Comparison of ENCODE assay signal across 8 cellular contexts in the genomic region with DNA sequence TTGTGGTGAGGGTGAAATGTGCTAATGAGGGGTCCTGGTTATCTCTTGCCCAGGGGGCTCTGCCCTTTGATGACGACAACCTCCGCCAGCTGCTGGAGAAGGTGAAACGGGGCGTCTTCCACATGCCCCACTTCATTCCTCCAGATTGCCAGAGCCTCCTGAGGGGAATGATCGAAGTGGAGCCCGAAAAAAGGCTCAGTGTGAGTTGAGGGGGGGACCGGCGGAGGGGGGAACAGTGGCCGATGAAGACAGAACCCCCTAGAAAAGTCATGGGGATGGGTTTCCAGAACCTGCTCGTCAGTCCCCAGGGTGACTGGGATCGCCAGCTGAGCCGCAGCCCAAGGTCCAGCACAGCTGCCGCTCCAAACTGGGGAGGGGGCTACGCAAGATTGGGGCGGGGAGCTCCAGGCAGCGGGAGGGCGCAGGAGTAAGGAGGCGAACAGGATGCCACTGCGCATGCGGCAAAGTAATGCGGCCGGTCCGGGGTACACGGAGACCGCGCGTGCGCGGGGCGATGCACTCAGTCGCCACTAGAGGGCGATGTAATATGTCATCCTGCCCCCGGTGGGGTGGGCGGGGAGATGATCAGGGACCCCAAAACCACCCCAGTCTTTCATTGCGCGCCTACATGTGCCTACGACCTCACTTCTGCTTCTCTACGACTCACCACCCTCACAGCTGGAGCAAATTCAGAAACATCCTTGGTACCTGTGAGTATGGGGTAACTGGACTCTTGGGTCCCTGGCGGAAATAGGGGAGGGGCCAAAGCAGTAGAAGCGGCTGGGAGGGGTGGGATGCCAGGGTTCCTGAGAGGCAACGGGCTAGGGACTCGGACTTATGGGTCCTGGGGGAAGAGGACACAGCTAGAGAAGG. TPM values are rescaled to one million over a fixed set of nuclear protein-coding genes. Genes with fewer than 3 reads are reported as not detected.
DNase-seq lines count a peak whose midpoint lies in the region; ATAC-seq and TF ChIP-seq lines count a peak whose summit lies in the region.

No MANE protein-coding gene starts in this region.

- WGBS in SK-N-SH (ENCODE audit: low lambda C conversion rate) = 18% methylated on average over 33 of the region's 42 CpGs

- H3K27me3 ChIP-seq in SK-N-SH (ENCODE audit: insufficient read depth) = no peaks in the 10 kb centered on the region

- H4K20me1 ChIP-seq in SK-N-SH (ENCODE audit: insufficient read depth) = no peaks in the 10 kb centered on the region

- H3K4me1 ChIP-seq in SK-N-SH (ENCODE audit: control insufficient read depth in 1 of 2, insufficient read depth in 2 of 2, low read depth in 1 of 2, low read length in 1 of 2) = peaks cover 0 to 8% of the 10 kb centered on the region in 2 experiments; a peak in 1 of 4 replicates

- peak overlapping the region; percentile 5; the same call in 1 of the 2 replicates for H3K4me2 ChIP-seq in SK-N-SH

- TF ChIP-seq EP300 in SK-N-SH (IDR thresholded peaks at IDR 0.05; ENCODE audit: borderline replicate concordance in 1 of 2, low read depth in 1 of 2, low read length in 1 of 2) = no peak

- peaks cover 9% of the 10 kb centered on the region for H3K4me1 Mint-ChIP-seq in activated naive CD4-positive, alpha-beta T cell treated with anti-CD3 and anti-CD28 coated beads, Interleukin-2, amount 50 U/mL, for 24 hours
- peaks cover 12% of the 10 kb centered on the region for H3K4me1 Mint-ChIP-seq in type B pancreatic cell (ENCODE audit: unreplicated experiment)

- H3K36me3 Mint-ChIP-seq in activated naive CD4-positive, alpha-beta T cell treated with anti-CD3 and anti-CD28 coated beads, Interleukin-2, amount 50 U/mL, for 24 hours = no peaks in the 10 kb centered on the region
- peaks cover 8% of the 10 kb centered on the region for H3K36me3 Mint-ChIP-seq in type B pancreatic cell

- no peaks in the 10 kb centered on the region for H3K27me3 Mint-ChIP-seq in activated naive CD4-positive, alpha-beta T cell treated with anti-CD3 and anti-CD28 coated beads, Interleukin-2, amount 50 U/mL, for 24 hours
- no peaks in the 10 kb centered on the region for H3K27me3 Mint-ChIP-seq in type B pancreatic cell

- H3F3A ChIP-seq in SK-N-SH (replicated peaks; ENCODE audit: insufficient read depth) = no peaks in the 10 kb centered on the region

- peak overlapping the region; percentile 68; the same call in 1 of the 2 replicates for H2AFZ ChIP-seq in SK-N-SH (ENCODE audit: low read depth)

- H3K9ac ChIP-seq in SK-N-SH = no peak overlapping the region

- TF ChIP-seq RAD21 in SK-N-SH (IDR thresholded peaks at IDR 0.05; ENCODE audit: low read length) = peak; percentile 73

- no peaks in the 10 kb centered on the region for H3K9me3 Mint-ChIP-seq in activated naive CD4-positive, alpha-beta T cell treated with anti-CD3 and anti-CD28 coated beads, Interleukin-2, amount 50 U/mL, for 24 hours
- no peaks in the 10 kb centered on the region for H3K9me3 Mint-ChIP-seq in type B pancreatic cell

- H3K9me3 ChIP-seq in SK-N-SH = no peaks in the 10 kb centered on the region

- TF ChIP-seq CTCF in LNCaP clone FGC (IDR thresholded peaks at IDR 0.05; ENCODE audit: control insufficient read depth, extremely low read depth, insufficient read depth) (peak; percentile 69), SK-N-SH (IDR thresholded peaks at IDR 0.05) (peak; percentile 91), type B pancreatic cell (conservative IDR thresholded peaks at IDR 0.05) (peak; percentile 98)

- peaks cover 10 to 35% of the 10 kb centered on the region in 2 experiments for H3K36me3 ChIP-seq in SK-N-SH (replicated peaks in 1 of 2; ENCODE audit: control insufficient read depth in 1 of 2, insufficient read depth in 2 of 2, low read length in 1 of 2)

- DNase-seq in CMK (ENCODE audit: low read depth) (peak; percentile 78), LNCaP clone FGC (ENCODE audit: low read depth) (no peak), SK-N-SH (peak; percentile 99), Right ventricle myocardium inferior (ENCODE audit: missing footprints) (peak; percentile 95), posterior vena cava (ENCODE audit: low spot score) (peak; percentile 96), type B pancreatic cell (ENCODE audit: extremely low spot score, unreplicated experiment) (peak; percentile 92)

- POLR2A ChIA-PET in SK-N-SH (lab: Yijun Ruan, JAX) = interaction anchor here (1.1 to 2.1 kb wide), 3 partner anchors 8 to 106 kb away, joined by 3 to 8 read pairs (median 4); partner anchors contain the start of gene UBE2S

- H3K4me3 ChIP-seq in LNCaP clone FGC (ENCODE audit: low read depth, low read length) = peak overlapping the region; percentile 44
- H3K4me3 ChIP-seq in SK-N-SH (ENCODE audit: low read depth in 2 of 2, low read length in 1 of 2) = peak overlapping the region in 1 of 2 experiments; percentile 21; a peak in 3 of 4 replicates

- H3K27ac Mint-ChIP-seq in activated naive CD4-positive, alpha-beta T cell treated with anti-CD3 and anti-CD28 coated beads, Interleukin-2, amount 50 U/mL, for 24 hours = peak overlapping the region; percentile 14
- peak overlapping the region; percentile 34 for H3K27ac Mint-ChIP-seq in type B pancreatic cell

- CTCF ChIA-PET in SK-N-SH (lab: Yijun Ruan, JAX) = interaction anchor here (0.6 to 3.3 kb wide), 62 partner anchors 8 to 330 kb away, joined by 3 to 46 read pairs (median 5); partner anchors contain the start of genes COX6B2, GARIN5B, HSPBP1 and KMT5C

- ATAC-seq in GM21526 (IDR thresholded peaks at IDR 0.05; ENCODE audit: low FRiP score, unreplicated experiment) (peak; percentile 42), Right ventricle myocardium inferior (peak; percentile 89)

- H3K4me3 Mint-ChIP-seq in activated naive CD4-positive, alpha-beta T cell treated with anti-CD3 and anti-CD28 coated beads, Interleukin-2, amount 50 U/mL, for 24 hours = peak overlapping the region; percentile 84
- peak overlapping the region; percentile 67 for H3K4me3 Mint-ChIP-seq in type B pancreatic cell

- H3K9me2 ChIP-seq in SK-N-SH = no peaks in the 10 kb centered on the region

- H3K27ac ChIP-seq in SK-N-SH (ENCODE audit: low read depth in 2 of 2, low read length in 1 of 2) = peak overlapping the region in 1 of 2 experiments; percentile 41; a peak in 1 of 4 replicates

- no peaks in the 10 kb centered on the region for H3K79me2 ChIP-seq in SK-N-SH (ENCODE audit: insufficient read depth)

- intact Hi-C loops in Right ventricle myocardium inferior (cut with DNase I) = loop anchor here (2.0 to 10.0 kb wide), 3 partner anchors 41 to 113 kb away; partner anchors contain the start of genes RPL28 and TMEM238
- intact Hi-C loops in posterior vena cava (cut with DNase I) = loop anchor here in 1 of 2 donors (5.0 kb wide), 1 partner anchor 81 kb away; the partner anchor contains the start of gene TMEM238

TF ChIP-seq in SK-N-SH, 30 proteins besides CTCF, POLR2A, EP300 and RAD21:
- peak; percentile 79 for TF ChIP-seq SMC3 (IDR thresholded peaks at IDR 0.05; ENCODE audit: low read depth, low read length)
- TF ChIP-seq, protein P1, sequence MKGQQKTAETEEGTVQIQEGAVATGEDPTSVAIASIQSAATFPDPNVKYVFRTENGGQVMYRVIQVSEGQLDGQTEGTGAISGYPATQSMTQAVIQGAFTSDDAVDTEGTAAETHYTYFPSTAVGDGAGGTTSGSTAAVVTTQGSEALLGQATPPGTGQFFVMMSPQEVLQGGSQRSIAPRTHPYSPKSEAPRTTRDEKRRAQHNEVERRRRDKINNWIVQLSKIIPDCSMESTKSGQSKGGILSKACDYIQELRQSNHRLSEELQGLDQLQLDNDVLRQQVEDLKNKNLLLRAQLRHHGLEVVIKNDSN (IDR thresholded peaks at IDR 0.05; ENCODE audit: borderline replicate concordance, low read depth) = no peak
- TF ChIP-seq NRF1 (IDR thresholded peaks at IDR 0.05; ENCODE audit: low read depth, low read length) = peak; percentile 89
- no peak for TF ChIP-seq TEAD4 (IDR thresholded peaks at IDR 0.05; ENCODE audit: borderline replicate concordance, insufficient read depth)

RNA-seq across cellular contexts. Expression of gene BRSK1, which starts 17.9 kb away (rescaled TPM):
- 32.2 and 49.7 TPM in 2 replicates for polyA plus RNA-seq in SK-N-SH (2012; rRNA removed)
- 23.5 and 24.1 TPM in 2 replicates for polyA plus RNA-seq in SK-N-SH (2012; cell fraction: cytosol; rRNA removed)
- 150 and 318 TPM in 2 replicates for polyA plus RNA-seq in SK-N-SH (2012; cell fraction: nucleus; rRNA removed)
- total RNA-seq in Right ventricle myocardium inferior = 2.4 TPM
- 1 to 10 TPM; 7.2 to 9.2 TPM for total RNA-seq in posterior vena cava
- 9.8 and 32.3 TPM in 2 replicates for total RNA-seq in type B pancreatic cell (ENCODE audit: low replicate concordance)

RNA-seq across cellular contexts. Expression of gene HSPBP1, which starts 21.8 kb away (rescaled TPM):
- polyA plus RNA-seq in SK-N-SH (2012; rRNA removed) = 51.7 and 55.4 TPM in 2 replicates
- polyA plus RNA-seq in SK-N-SH (2012; cell fraction: cytosol; rRNA removed) = 21.5 and 38.1 TPM in 2 replicates
- polyA plus RNA-seq in SK-N-SH (2012; cell fraction: nucleus; rRNA removed) = 42.7 and 50.6 TPM in 2 replicates
- 30.2 TPM for total RNA-seq in Right ventricle myocardium inferior
- total RNA-seq in posterior vena cava = 10 to 100 TPM; 19.8 to 20.1 TPM
- total RNA-seq in type B pancreatic cell (ENCODE audit: low replicate concordance) = 37.8 and 50.7 TPM in 2 replicates

RNA-seq across cellular contexts. Expression of gene TMEM150B, which starts 23.4 kb away (rescaled TPM):
- not detected in 2 replicates for polyA plus RNA-seq in SK-N-SH (2012; rRNA removed)
- not detected in 2 replicates for polyA plus RNA-seq in SK-N-SH (2012; cell fraction: cytosol; rRNA removed)
- polyA plus RNA-seq in SK-N-SH (2012; cell fraction: nucleus; rRNA removed) = not detected in 2 replicates
- total RNA-seq in Right ventricle myocardium inferior (1.2 TPM), posterior vena cava (1 to 10 TPM; 1.9 to 5.4 TPM), type B pancreatic cell (ENCODE audit: low replicate concordance) (1.2 and 1.6 TPM in 2 replicates)

RNA-seq across cellular contexts. Expression of gene KMT5C, which starts 38.0 kb away (rescaled TPM):
- polyA plus RNA-seq in SK-N-SH (2012; rRNA removed) = 14.0 and 14.4 TPM in 2 replicates
- 3.7 and 5.8 TPM in 2 replicates for polyA plus RNA-seq in SK-N-SH (2012; cell fraction: cytosol; rRNA removed)
- 79.1 and 122 TPM in 2 replicates for polyA plus RNA-seq in SK-N-SH (2012; cell fraction: nucleus; rRNA removed)
- total RNA-seq in Right ventricle myocardium inferior (6.2 TPM), posterior vena cava (1 to 10 TPM; 3.9 to 6.3 TPM), type B pancreatic cell (ENCODE audit: low replicate concordance) (26.9 and 32.9 TPM in 2 replicates)

RNA-seq across cellular contexts. Expression of gene PPP6R1, which starts 42.9 kb away (rescaled TPM):
- polyA plus RNA-seq in SK-N-SH (2012; rRNA removed) = 44.9 and 47.8 TPM in 2 replicates
- polyA plus RNA-seq in SK-N-SH (2012; cell fraction: cytosol; rRNA removed) = 23.6 and 36.5 TPM in 2 replicates
- 89.2 and 89.5 TPM in 2 replicates for polyA plus RNA-seq in SK-N-SH (2012; cell fraction: nucleus; rRNA removed)
- 39.5 TPM for total RNA-seq in Right ventricle myocardium inferior
- 10 to 100 TPM; 40.6 to 46.0 TPM for total RNA-seq in posterior vena cava
- total RNA-seq in type B pancreatic cell (ENCODE audit: low replicate concordance) = 71.5 and 72.3 TPM in 2 replicates
